Comparison of ENCODE assay signal across 1 cellular context in genomic region chr9:122446819-122447484, GRCh38.
TF ChIP-seq lines count a peak whose summit lies in the region.

No MANE protein-coding gene starts in this region.

TF ChIP-seq in K562, 482 proteins besides CTCF, POLR2A, EP300 and RAD21 (continued from another document and continues in another):
- no peak for TF ChIP-seq PPARD (CRISPR knock-in tag; IDR thresholded peaks at IDR 0.05)
- TF ChIP-seq PCBP2 (IDR thresholded peaks at IDR 0.05; ENCODE audit: low read depth, low read length, poor library complexity, severe bottlenecking): no peak
- peak; percentile 50 for TF ChIP-seq CCNT2 (IDR thresholded peaks at IDR 0.05; ENCODE audit: borderline replicate concordance, extremely low read depth, insufficient read length, low read depth, low read length)
- TF ChIP-seq JUNB (CRISPR knock-in tag; conservative IDR thresholded peaks at IDR 0.05): no peak
- peak; percentile 99 for TF ChIP-seq CBFA2T2 (conservative IDR thresholded peaks at IDR 0.05)
- TF ChIP-seq ARHGAP35 (IDR thresholded peaks at IDR 0.05; ENCODE audit: partially characterized antibody): no peak
- TF ChIP-seq, protein P1, sequence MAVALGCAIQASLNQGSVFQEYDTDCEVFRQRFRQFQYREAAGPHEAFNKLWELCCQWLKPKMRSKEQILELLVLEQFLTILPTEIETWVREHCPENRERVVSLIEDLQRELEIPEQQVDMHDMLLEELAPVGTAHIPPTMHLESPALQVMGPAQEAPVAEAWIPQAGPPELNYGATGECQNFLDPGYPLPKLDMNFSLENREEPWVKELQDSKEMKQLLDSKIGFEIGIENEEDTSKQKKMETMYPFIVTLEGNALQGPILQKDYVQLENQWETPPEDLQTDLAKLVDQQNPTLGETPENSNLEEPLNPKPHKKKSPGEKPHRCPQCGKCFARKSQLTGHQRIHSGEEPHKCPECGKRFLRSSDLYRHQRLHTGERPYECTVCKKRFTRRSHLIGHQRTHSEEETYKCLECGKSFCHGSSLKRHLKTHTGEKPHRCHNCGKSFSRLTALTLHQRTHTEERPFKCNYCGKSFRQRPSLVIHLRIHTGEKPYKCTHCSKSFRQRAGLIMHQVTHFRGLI (CRISPR knock-in tag; IDR thresholded peaks at IDR 0.05): no peak
- no peak for TF ChIP-seq ZNF79 (CRISPR knock-in tag; IDR thresholded peaks at IDR 0.05; ENCODE audit: low read depth)
- no peak for TF ChIP-seq ZNF586 (CRISPR knock-in tag; conservative IDR thresholded peaks at IDR 0.05)
- TF ChIP-seq PCBP1 (IDR thresholded peaks at IDR 0.05; ENCODE audit: low read depth, low read length, poor library complexity, severe bottlenecking): no peak
- TF ChIP-seq TBP (optimal IDR thresholded peaks at IDR 0.05; ENCODE audit: low read depth, low read length): no peak
- TF ChIP-seq MEF2A (IDR thresholded peaks at IDR 0.05; ENCODE audit: control insufficient read depth, low read depth, low read length): no peak
- no peak for TF ChIP-seq HSF4 (CRISPR knock-in tag; IDR thresholded peaks at IDR 0.05; ENCODE audit: borderline replicate concordance)
- no peak for TF ChIP-seq CEBPG (CRISPR knock-in tag; IDR thresholded peaks at IDR 0.05)
- TF ChIP-seq CEBPG (tag; conservative IDR thresholded peaks at IDR 0.05 in 1 of 2, IDR thresholded peaks at IDR 0.05 in 1 of 2): peak in 1 of 2 experiments; percentile 11; a peak in 1 of 4 replicates
- TF ChIP-seq ZZZ3 (IDR thresholded peaks at IDR 0.05): no peak
- TF ChIP-seq ZNF77 (CRISPR knock-in tag; IDR thresholded peaks at IDR 0.05): no peak
- no peak for TF ChIP-seq CSDE1 (IDR thresholded peaks at IDR 0.05)
- TF ChIP-seq ZKSCAN3 (CRISPR knock-in tag; IDR thresholded peaks at IDR 0.05): no peak
- no peak for TF ChIP-seq COPS2 (conservative IDR thresholded peaks at IDR 0.05)
- no peak for TF ChIP-seq TGIF2 (CRISPR knock-in tag; IDR thresholded peaks at IDR 0.05)
- TF ChIP-seq HNRNPL (IDR thresholded peaks at IDR 0.05; ENCODE audit: low read depth, low read length): no peak
- TF ChIP-seq, protein P2, sequence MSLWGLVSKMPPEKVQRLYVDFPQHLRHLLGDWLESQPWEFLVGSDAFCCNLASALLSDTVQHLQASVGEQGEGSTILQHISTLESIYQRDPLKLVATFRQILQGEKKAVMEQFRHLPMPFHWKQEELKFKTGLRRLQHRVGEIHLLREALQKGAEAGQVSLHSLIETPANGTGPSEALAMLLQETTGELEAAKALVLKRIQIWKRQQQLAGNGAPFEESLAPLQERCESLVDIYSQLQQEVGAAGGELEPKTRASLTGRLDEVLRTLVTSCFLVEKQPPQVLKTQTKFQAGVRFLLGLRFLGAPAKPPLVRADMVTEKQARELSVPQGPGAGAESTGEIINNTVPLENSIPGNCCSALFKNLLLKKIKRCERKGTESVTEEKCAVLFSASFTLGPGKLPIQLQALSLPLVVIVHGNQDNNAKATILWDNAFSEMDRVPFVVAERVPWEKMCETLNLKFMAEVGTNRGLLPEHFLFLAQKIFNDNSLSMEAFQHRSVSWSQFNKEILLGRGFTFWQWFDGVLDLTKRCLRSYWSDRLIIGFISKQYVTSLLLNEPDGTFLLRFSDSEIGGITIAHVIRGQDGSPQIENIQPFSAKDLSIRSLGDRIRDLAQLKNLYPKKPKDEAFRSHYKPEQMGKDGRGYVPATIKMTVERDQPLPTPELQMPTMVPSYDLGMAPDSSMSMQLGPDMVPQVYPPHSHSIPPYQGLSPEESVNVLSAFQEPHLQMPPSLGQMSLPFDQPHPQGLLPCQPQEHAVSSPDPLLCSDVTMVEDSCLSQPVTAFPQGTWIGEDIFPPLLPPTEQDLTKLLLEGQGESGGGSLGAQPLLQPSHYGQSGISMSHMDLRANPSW (CRISPR knock-in tag; IDR thresholded peaks at IDR 0.05): no peak
- TF ChIP-seq LEF1 (IDR thresholded peaks at IDR 0.05): peak; percentile 85
- TF ChIP-seq, protein P3, sequence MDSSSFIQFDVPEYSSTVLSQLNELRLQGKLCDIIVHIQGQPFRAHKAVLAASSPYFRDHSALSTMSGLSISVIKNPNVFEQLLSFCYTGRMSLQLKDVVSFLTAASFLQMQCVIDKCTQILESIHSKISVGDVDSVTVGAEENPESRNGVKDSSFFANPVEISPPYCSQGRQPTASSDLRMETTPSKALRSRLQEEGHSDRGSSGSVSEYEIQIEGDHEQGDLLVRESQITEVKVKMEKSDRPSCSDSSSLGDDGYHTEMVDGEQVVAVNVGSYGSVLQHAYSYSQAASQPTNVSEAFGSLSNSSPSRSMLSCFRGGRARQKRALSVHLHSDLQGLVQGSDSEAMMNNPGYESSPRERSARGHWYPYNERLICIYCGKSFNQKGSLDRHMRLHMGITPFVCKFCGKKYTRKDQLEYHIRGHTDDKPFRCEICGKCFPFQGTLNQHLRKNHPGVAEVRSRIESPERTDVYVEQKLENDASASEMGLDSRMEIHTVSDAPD (CRISPR knock-in tag; IDR thresholded peaks at IDR 0.05): no peak
- TF ChIP-seq, protein P4, sequence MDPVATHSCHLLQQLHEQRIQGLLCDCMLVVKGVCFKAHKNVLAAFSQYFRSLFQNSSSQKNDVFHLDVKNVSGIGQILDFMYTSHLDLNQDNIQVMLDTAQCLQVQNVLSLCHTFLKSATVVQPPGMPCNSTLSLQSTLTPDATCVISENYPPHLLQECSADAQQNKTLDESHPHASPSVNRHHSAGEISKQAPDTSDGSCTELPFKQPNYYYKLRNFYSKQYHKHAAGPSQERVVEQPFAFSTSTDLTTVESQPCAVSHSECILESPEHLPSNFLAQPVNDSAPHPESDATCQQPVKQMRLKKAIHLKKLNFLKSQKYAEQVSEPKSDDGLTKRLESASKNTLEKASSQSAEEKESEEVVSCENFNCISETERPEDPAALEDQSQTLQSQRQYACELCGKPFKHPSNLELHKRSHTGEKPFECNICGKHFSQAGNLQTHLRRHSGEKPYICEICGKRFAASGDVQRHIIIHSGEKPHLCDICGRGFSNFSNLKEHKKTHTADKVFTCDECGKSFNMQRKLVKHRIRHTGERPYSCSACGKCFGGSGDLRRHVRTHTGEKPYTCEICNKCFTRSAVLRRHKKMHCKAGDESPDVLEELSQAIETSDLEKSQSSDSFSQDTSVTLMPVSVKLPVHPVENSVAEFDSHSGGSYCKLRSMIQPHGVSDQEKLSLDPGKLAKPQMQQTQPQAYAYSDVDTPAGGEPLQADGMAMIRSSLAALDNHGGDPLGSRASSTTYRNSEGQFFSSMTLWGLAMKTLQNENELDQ (CRISPR knock-in tag; IDR thresholded peaks at IDR 0.05; ENCODE audit: borderline replicate concordance): no peak
- 0 out of 2 replicates have a peak, but pooled peaks have one; percentile 62 for TF ChIP-seq CTBP1 (IDR thresholded peaks at IDR 0.05; ENCODE audit: borderline replicate concordance)
- no peak for TF ChIP-seq MYNN (IDR thresholded peaks at IDR 0.05)
- TF ChIP-seq MYNN (CRISPR knock-in tag; IDR thresholded peaks at IDR 0.05): no peak
- TF ChIP-seq, protein P5, sequence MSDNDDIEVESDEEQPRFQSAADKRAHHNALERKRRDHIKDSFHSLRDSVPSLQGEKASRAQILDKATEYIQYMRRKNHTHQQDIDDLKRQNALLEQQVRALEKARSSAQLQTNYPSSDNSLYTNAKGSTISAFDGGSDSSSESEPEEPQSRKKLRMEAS (CRISPR knock-in tag; IDR thresholded peaks at IDR 0.05): peak; percentile 20; the same call in 1 of the 2 replicates
- TF ChIP-seq ETV6 (IDR thresholded peaks at IDR 0.05; ENCODE audit: borderline replicate concordance in 1 of 2, low read depth in 2 of 2, low read length in 1 of 2): no peak
- TF ChIP-seq ETV6 (CRISPR knock-in tag; IDR thresholded peaks at IDR 0.05; ENCODE audit: borderline replicate concordance): no peak
- no peak for TF ChIP-seq CCAR2 (IDR thresholded peaks at IDR 0.05; ENCODE audit: low read depth, low read length)
- no peak for TF ChIP-seq DNMT1 (IDR thresholded peaks at IDR 0.05)
- TF ChIP-seq ZNF311 (CRISPR knock-in tag; IDR thresholded peaks at IDR 0.05): no peak
- peak; percentile 98 for TF ChIP-seq TEAD4 (IDR thresholded peaks at IDR 0.05; ENCODE audit: low read length)
- no peak for TF ChIP-seq TEAD4 (CRISPR knock-in tag; IDR thresholded peaks at IDR 0.05; ENCODE audit: borderline replicate concordance)
- TF ChIP-seq RBFOX2 (IDR thresholded peaks at IDR 0.05; ENCODE audit: low read depth, low read length): no peak
- no peak for TF ChIP-seq SNRNP70 (optimal IDR thresholded peaks at IDR 0.05; ENCODE audit: low read depth, low read length)
- TF ChIP-seq MGA (IDR thresholded peaks at IDR 0.05): peak; percentile 26; the same call in 1 of the 2 replicates
- no peak for TF ChIP-seq ZNF551 (CRISPR knock-in tag; IDR thresholded peaks at IDR 0.05)
- peak; percentile 71 for TF ChIP-seq POLR2AphosphoS5 (IDR thresholded peaks at IDR 0.05; ENCODE audit: control insufficient read depth, insufficient read depth, low read depth, low read length)
- TF ChIP-seq, protein P6, sequence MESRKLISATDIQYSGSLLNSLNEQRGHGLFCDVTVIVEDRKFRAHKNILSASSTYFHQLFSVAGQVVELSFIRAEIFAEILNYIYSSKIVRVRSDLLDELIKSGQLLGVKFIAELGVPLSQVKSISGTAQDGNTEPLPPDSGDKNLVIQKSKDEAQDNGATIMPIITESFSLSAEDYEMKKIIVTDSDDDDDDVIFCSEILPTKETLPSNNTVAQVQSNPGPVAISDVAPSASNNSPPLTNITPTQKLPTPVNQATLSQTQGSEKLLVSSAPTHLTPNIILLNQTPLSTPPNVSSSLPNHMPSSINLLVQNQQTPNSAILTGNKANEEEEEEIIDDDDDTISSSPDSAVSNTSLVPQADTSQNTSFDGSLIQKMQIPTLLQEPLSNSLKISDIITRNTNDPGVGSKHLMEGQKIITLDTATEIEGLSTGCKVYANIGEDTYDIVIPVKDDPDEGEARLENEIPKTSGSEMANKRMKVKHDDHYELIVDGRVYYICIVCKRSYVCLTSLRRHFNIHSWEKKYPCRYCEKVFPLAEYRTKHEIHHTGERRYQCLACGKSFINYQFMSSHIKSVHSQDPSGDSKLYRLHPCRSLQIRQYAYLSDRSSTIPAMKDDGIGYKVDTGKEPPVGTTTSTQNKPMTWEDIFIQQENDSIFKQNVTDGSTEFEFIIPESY (CRISPR knock-in tag; IDR thresholded peaks at IDR 0.05): no peak
